ENCODE assay signal across 22 cellular contexts in the genomic region with DNA sequence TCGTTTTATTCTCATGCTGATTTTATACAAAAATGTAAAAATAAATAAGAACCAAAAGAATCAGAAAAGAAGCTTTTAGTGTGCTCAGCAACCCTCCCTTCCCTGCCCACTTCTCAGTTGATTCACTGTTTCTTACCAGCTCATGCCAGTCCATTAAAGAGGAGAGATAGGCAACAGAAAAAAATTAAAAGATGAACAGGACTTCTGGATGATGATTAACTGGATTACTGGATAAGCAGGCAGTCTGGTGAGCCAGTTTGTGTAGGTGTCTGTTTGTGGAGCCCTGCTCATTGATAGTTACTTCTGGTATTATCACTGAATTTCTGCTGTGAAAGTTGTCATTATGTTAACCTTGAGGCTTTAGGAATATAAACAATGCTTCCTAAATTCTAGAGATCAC. TPM values are rescaled to one million over a fixed set of nuclear protein-coding genes. Genes with fewer than 3 reads are reported as not detected.
A peak's percentile ranks its signal among the peaks of the same experiment; 100 is the strongest.
DNase-seq lines count a peak whose midpoint lies in the region; ATAC-seq and TF ChIP-seq lines count a peak whose summit lies in the region.
"Had no signal": no experiment of that assay in that cellular context is flagged by ENCODE, and none has a peak within 500 bp of the region (broad histone marks: within the 10 kb centered on the region; RNA-seq: fewer than 3 reads in every experiment).

No MANE protein-coding gene starts in this region.

- WGBS in upper lobe of left lung, 2 donors: 52 to 69% methylated on average over 1 of the region's 1 CpG
- WGBS in transverse colon (ENCODE audit: low coverage in 1 of 2), 2 donors: 61 to 73% methylated on average over 1 of the region's 1 CpG

- ATAC-seq in RWPE2 (ENCODE audit: low read depth) (no peak), upper lobe of left lung (ENCODE audit: low FRiP score in 2 of 2) (no peak), HG02610 (IDR thresholded peaks at IDR 0.05; ENCODE audit: unreplicated experiment) (no peak)
- ATAC-seq: Panc1 had no signal

- H3K27me3 ChIP-seq in RWPE2 (ENCODE audit: insufficient read depth, poor library complexity, severe bottlenecking): no peaks in the 10 kb centered on the region
- no peaks in the 10 kb centered on the region for H3K27me3 ChIP-seq in upper lobe of left lung
- no peaks in the 10 kb centered on the region for H3K27me3 ChIP-seq in transverse colon
- H3K27me3 ChIP-seq: BLaER1, SJCRH30 had no signal

- no peaks in the 10 kb centered on the region for H3K9me3 ChIP-seq in RWPE2 (ENCODE audit: severe bottlenecking)
- H3K9me3 ChIP-seq in upper lobe of left lung: no peaks in the 10 kb centered on the region
- H3K9me3 ChIP-seq in transverse colon: no peaks in the 10 kb centered on the region
- H3K9me3 ChIP-seq: SJCRH30 had no signal

- H3K27ac ChIP-seq in RWPE2 (ENCODE audit: poor library complexity, severe bottlenecking): peak overlapping the region; percentile 31
- H3K27ac ChIP-seq in upper lobe of left lung: no peak overlapping the region
- H3K27ac ChIP-seq in transverse colon: no peak overlapping the region
- H3K27ac ChIP-seq: BLaER1, SJCRH30 had no signal

- TF ChIP-seq CTCF in RWPE2 (IDR thresholded peaks at IDR 0.05; ENCODE audit: poor library complexity, severe bottlenecking): no peak
- no peak for TF ChIP-seq CTCF in upper lobe of left lung (IDR thresholded peaks at IDR 0.05)
- TF ChIP-seq CTCF in transverse colon (IDR thresholded peaks at IDR 0.05): no peak

- TF ChIP-seq EP300 in upper lobe of left lung (IDR thresholded peaks at IDR 0.05) (no peak), transverse colon (IDR thresholded peaks at IDR 0.05; ENCODE audit: low read depth) (no peak)

- TF ChIP-seq POLR2A in upper lobe of left lung (IDR thresholded peaks at IDR 0.05): no peak
- TF ChIP-seq POLR2A in transverse colon (IDR thresholded peaks at IDR 0.05): no peak

- H3K4me3 ChIP-seq in RWPE2 (ENCODE audit: severe bottlenecking): no peak overlapping the region
- H3K4me3 ChIP-seq in upper lobe of left lung: no peak overlapping the region
- H3K4me3 ChIP-seq in transverse colon: no peak overlapping the region
- H3K4me3 ChIP-seq: BLaER1, SJCRH30 had no signal

- intact Hi-C loops in transverse colon (cut with DNase I; ENCODE audit: low total_unique reads): no loop called here

- in situ Hi-C loops in Caki2 (cut with HindIII; ENCODE audit: low pct_unique_long_range_greater_than_20kb, low sequenced_read_pairs) (no loop called here), transverse colon (cut with MboI; ENCODE audit: low pct_ligation_motif_present in 1 of 4, low pct_unique_long_range_greater_than_20kb in 1 of 4, low sequenced_read_pairs in 3 of 4) (loop anchor here in 1 of 4 donors (10.0 kb wide), 1 partner anchor 53 kb away; no protein-coding TSS in a partner anchor)

- peaks cover 12% of the 10 kb centered on the region for H3K4me1 ChIP-seq in RWPE2 (ENCODE audit: insufficient read depth, poor library complexity, severe bottlenecking)
- peaks cover 0 to 3% (median 0%) of the 10 kb centered on the region in 4 donors for H3K4me1 ChIP-seq in upper lobe of left lung
- H3K4me1 ChIP-seq in transverse colon: peaks cover 0 to 4% (median 0%) of the 10 kb centered on the region in 4 donors
- H3K4me1 ChIP-seq: BLaER1, Caco-2, SJCRH30 had no signal

- DNase-seq in Caki2 (ENCODE audit: low read depth) (peak; percentile 14), RWPE2 (ENCODE audit: low spot score) (no peak), kidney glomerular epithelial cell (lab: John Stamatoyannopoulos, UW) (peak; percentile 88), renal cortical epithelial cell (ENCODE audit: low read depth) (peak; percentile 67), upper lobe of left lung (no peak), transverse colon (no peak)
- DNase-seq: Caco-2; CD4-positive, alpha-beta T cell; DND-41; KBM-7; NCI-H1105; NCI-H146; NCI-H2029; NCI-H226; NCI-H510A treated with DMSO at 0.1 percent for 48 hours; NCI-H748 treated with DMSO at 0.1 percent for 48 hours; SJCRH30 had no signal

- H3K36me3 ChIP-seq in RWPE2 (ENCODE audit: low read depth) (no peaks in the 10 kb centered on the region), upper lobe of left lung (no peaks in the 10 kb centered on the region), transverse colon (no peaks in the 10 kb centered on the region)
- H3K36me3 ChIP-seq: SJCRH30 had no signal

RNA-seq across cellular contexts. Expression of a gene that starts 15.1 kb away (rescaled TPM):
- not detected in 2 replicates for total RNA-seq in Caki2 (2014; rRNA removed; shearing (Covaris generic); ENCODE audit: low replicate concordance)
- total RNA-seq in renal cortical epithelial cell: not detected in 2 replicates
- 1 to 10 TPM; 1.0 to 6.6 (median 2.8) TPM for total RNA-seq in upper lobe of left lung
- 1 to 10 TPM in 2 of 4 donors, not detected in 2; 3.8 to 6.8 TPM for total RNA-seq in transverse colon
- total RNA-seq: A673, Caco-2, H4, SJCRH30 had no signal

Comparison
In these comparisons a context has a peak if more than half of its experiments do, and no peak if none do; other contexts are left out.
1. DNase-seq: peak in Caki2 (single experiment), kidney glomerular epithelial cell (single experiment) and renal cortical epithelial cell (single experiment); none in RWPE2 (single experiment), upper lobe of left lung (0 of 2) and transverse colon (single experiment).